In genomic region chr4:165327211-165328100, GRCh38 we compare ENCODE assay signal across 1 cellular context.
A peak's percentile ranks its signal among the peaks of the same experiment; 100 is the strongest.
TF ChIP-seq lines count a peak whose summit lies in the region.

Gene MSMO1, plus strand, starts transcription at chr4:165327669. Its CDS starts 5,702 bp downstream, at chr4:165333371.

TF ChIP-seq in HepG2, 621 proteins besides CTCF, POLR2A, EP300 and RAD21 (continued from another document and continues in another):
- TF ChIP-seq HNF4A (CRISPR knock-in tag; IDR thresholded peaks at IDR 0.05) = peak; percentile 4; the same call in 1 of the 2 replicates
- TF ChIP-seq NCOA5 (CRISPR knock-in tag; IDR thresholded peaks at IDR 0.05) = no peak
- peak; percentile 57; the same call in 1 of the 2 replicates for TF ChIP-seq GATAD1 (CRISPR knock-in tag; IDR thresholded peaks at IDR 0.05)
- peak; percentile 100 for TF ChIP-seq MYPOP (CRISPR knock-in tag; IDR thresholded peaks at IDR 0.05)
- no peak for TF ChIP-seq ZBTB21 (CRISPR knock-in tag; IDR thresholded peaks at IDR 0.05)
- no peak for TF ChIP-seq SUZ12 (IDR thresholded peaks at IDR 0.05; ENCODE audit: low read depth, low read length)
- TF ChIP-seq SP1 (IDR thresholded peaks at IDR 0.05) = peak; percentile 34; the same call in 1 of the 2 replicates
- TF ChIP-seq SP1 (CRISPR knock-in tag; IDR thresholded peaks at IDR 0.05) = peak; percentile 90
- peak; percentile 25; the same call in 1 of the 2 replicates for TF ChIP-seq TP53 (CRISPR knock-in tag; conservative IDR thresholded peaks at IDR 0.05)
- TF ChIP-seq ZNF782 (CRISPR knock-in tag; IDR thresholded peaks at IDR 0.05; ENCODE audit: borderline replicate concordance) = peak; percentile 73; the same call in 1 of the 2 replicates
- peak; percentile 38; the same call in 1 of the 2 replicates for TF ChIP-seq MIER3 (CRISPR knock-in tag; IDR thresholded peaks at IDR 0.05; ENCODE audit: borderline replicate concordance)
- no peak for TF ChIP-seq ZNF703 (CRISPR knock-in tag; IDR thresholded peaks at IDR 0.05; ENCODE audit: borderline replicate concordance)
- TF ChIP-seq ZNF446 (CRISPR knock-in tag; IDR thresholded peaks at IDR 0.05) = 0 out of 2 replicates have a peak, but pooled peaks have one; percentile 76
- TF ChIP-seq ZBTB40 (IDR thresholded peaks at IDR 0.05) = no peak
- TF ChIP-seq ZBTB40 (CRISPR knock-in tag; IDR thresholded peaks at IDR 0.05) = no peak; the same call in 1 of the 2 replicates
- TF ChIP-seq TEAD2 (CRISPR knock-in tag; IDR thresholded peaks at IDR 0.05) = no peak
- no peak for TF ChIP-seq ZNF75D (CRISPR knock-in tag; IDR thresholded peaks at IDR 0.05; ENCODE audit: borderline replicate concordance)
- TF ChIP-seq ZNF546 (CRISPR knock-in tag; conservative IDR thresholded peaks at IDR 0.05) = no peak; the same call in 1 of the 2 replicates
- no peak; the same call in none of the 2 replicates for TF ChIP-seq FOXA3 (CRISPR knock-in tag; IDR thresholded peaks at IDR 0.05)
- peak; percentile 65; the same call in 1 of the 2 replicates for TF ChIP-seq ZNF816 (CRISPR knock-in tag; IDR thresholded peaks at IDR 0.05; ENCODE audit: borderline replicate concordance)
- TF ChIP-seq ZBTB25 (CRISPR knock-in tag; IDR thresholded peaks at IDR 0.05) = peak; percentile 61; the same call in 1 of the 2 replicates
- TF ChIP-seq ZNF580 (CRISPR knock-in tag; IDR thresholded peaks at IDR 0.05; ENCODE audit: borderline replicate concordance, low read depth) = peak; percentile 89
- TF ChIP-seq DNMT3B (CRISPR knock-in tag; conservative IDR thresholded peaks at IDR 0.05) = no peak
- TF ChIP-seq ZSCAN25 (CRISPR knock-in tag; IDR thresholded peaks at IDR 0.05) = peak; percentile 79
- TF ChIP-seq RFX5 (IDR thresholded peaks at IDR 0.05; ENCODE audit: low read depth, low read length) = peak; percentile 76
- TF ChIP-seq HNRNPUL1 (IDR thresholded peaks at IDR 0.05; ENCODE audit: low read depth, low read length) = no peak
- TF ChIP-seq MIER2 (CRISPR knock-in tag; IDR thresholded peaks at IDR 0.05) = no peak
- no peak for TF ChIP-seq ZNF24 (IDR thresholded peaks at IDR 0.05)
- TF ChIP-seq FOSL2 (CRISPR knock-in tag; IDR thresholded peaks at IDR 0.05) = no peak; the same call in 1 of the 2 replicates
- no peak for TF ChIP-seq EED (CRISPR knock-in tag; IDR thresholded peaks at IDR 0.05)
- TF ChIP-seq ZSCAN9 (CRISPR knock-in tag; IDR thresholded peaks at IDR 0.05; ENCODE audit: borderline replicate concordance) = 0 out of 2 replicates have a peak, but pooled peaks have one; percentile 46
- 0 out of 2 replicates have a peak, but pooled peaks have one; percentile 67 for TF ChIP-seq ZBED4 (CRISPR knock-in tag; IDR thresholded peaks at IDR 0.05; ENCODE audit: borderline replicate concordance)
- no peak for TF ChIP-seq ZSCAN22 (CRISPR knock-in tag; IDR thresholded peaks at IDR 0.05)
- TF ChIP-seq TGIF2 (CRISPR knock-in tag; IDR thresholded peaks at IDR 0.05) = no peak
- TF ChIP-seq TIGD3 (CRISPR knock-in tag; IDR thresholded peaks at IDR 0.05; ENCODE audit: borderline replicate concordance) = peak; percentile 85; the same call in 1 of the 2 replicates
- no peak for TF ChIP-seq NFRKB (IDR thresholded peaks at IDR 0.05)
- TF ChIP-seq ZFP62 (CRISPR knock-in tag; IDR thresholded peaks at IDR 0.05) = no peak
- TF ChIP-seq MAX (IDR thresholded peaks at IDR 0.05) = peak; percentile 61
- TF ChIP-seq CCDC6 (CRISPR knock-in tag; IDR thresholded peaks at IDR 0.05) = peak; percentile 24
- peak; percentile 57; the same call in 1 of the 2 replicates for TF ChIP-seq TFE3 (CRISPR knock-in tag; IDR thresholded peaks at IDR 0.05)
- TF ChIP-seq ZNF7 (CRISPR knock-in tag; IDR thresholded peaks at IDR 0.05) = no peak
- TF ChIP-seq SAFB2 (CRISPR knock-in tag; IDR thresholded peaks at IDR 0.05; ENCODE audit: borderline replicate concordance, low read depth) = peak; percentile 98
